In genomic region chr11:117095301-117096139, GRCh38 we compare ENCODE assay signal across 8 cellular contexts. TPM values are rescaled to one million over a fixed set of nuclear protein-coding genes. Genes with fewer than 3 reads are reported as not detected.
DNase-seq lines count a peak whose midpoint lies in the region; ATAC-seq and TF ChIP-seq lines count a peak whose summit lies in the region.

No MANE protein-coding gene starts in this region.

- H3K9me3 Mint-ChIP-seq in activated CD4-positive, alpha-beta T cell treated with anti-CD3 and anti-CD28 coated beads for 36 hours (ENCODE audit: low read depth), result peaks cover 6% of the 10 kb centered on the region

- peak overlapping the region; percentile 93 for H3K4me3 Mint-ChIP-seq in activated CD4-positive, alpha-beta T cell treated with anti-CD3 and anti-CD28 coated beads for 36 hours
- H3K4me3 Mint-ChIP-seq in T-helper 17 cell, result peak overlapping the region; percentile 100

- no peaks in the 10 kb centered on the region for H3K9me3 ChIP-seq in T-helper 17 cell (ENCODE audit: control insufficient read depth, low read length, poor library complexity, severe bottlenecking)
- no peaks in the 10 kb centered on the region for H3K9me3 ChIP-seq in spleen

- intact Hi-C loops in activated CD4-positive, alpha-beta T cell treated with anti-CD3 and anti-CD28 coated beads for 36 hours (cut with DNase I, micrococcal nuclease), result loop anchor here (2.0 to 5.0 kb wide), 3 partner anchors 69 to 1132 kb away; partner anchors contain the start of gene JAML (in 1 of the 2)
- intact Hi-C loops in spleen (cut with DNase I; ENCODE audit: low total_unique reads), result no loop called here

- no peaks in the 10 kb centered on the region for H3K36me3 ChIP-seq in spleen

- H3K27me3 Mint-ChIP-seq in activated CD4-positive, alpha-beta T cell treated with anti-CD3 and anti-CD28 coated beads for 36 hours, result no peaks in the 10 kb centered on the region
- H3K27me3 Mint-ChIP-seq in T-helper 17 cell, result no peaks in the 10 kb centered on the region

- peaks cover 17% of the 10 kb centered on the region for H3K36me3 Mint-ChIP-seq in activated CD4-positive, alpha-beta T cell treated with anti-CD3 and anti-CD28 coated beads for 36 hours (ENCODE audit: low read depth)
- peaks cover 5% of the 10 kb centered on the region for H3K36me3 Mint-ChIP-seq in T-helper 17 cell (ENCODE audit: low read depth)

- H3K4me3 ChIP-seq in fibroblast of the aortic adventitia (ENCODE audit: low read depth, low read length) (peak overlapping the region; percentile 37), spleen (peak overlapping the region in 3 of 8 donors; percentile 6 to 90 (median 74))

- TF ChIP-seq POLR2A in spleen (IDR thresholded peaks at IDR 0.05), result no peak

- POLR2A ChIA-PET in activated CD4-positive, alpha-beta T cell treated with anti-CD3 and anti-CD28 coated beads for 36 hours (lab: Charles Lee), result interaction anchor here (0.5 to 2.2 kb wide), 9 partner anchors 12 to 242 kb away, joined by 3 to 6 read pairs (median 4); no protein-coding TSS in a partner anchor

- WGBS in spleen, 5 donors, result 48 to 54% (median 53%) methylated on average over 9 of the region's 9 CpGs

- no peak for TF ChIP-seq CTCF in fibroblast of the aortic adventitia (IDR thresholded peaks at IDR 0.05; ENCODE audit: insufficient read depth, low read length)
- no peak for TF ChIP-seq CTCF in spleen (IDR thresholded peaks at IDR 0.05 in 8 of 11, conservative IDR thresholded peaks at IDR 0.05 in 3 of 11)

- H3K27ac Mint-ChIP-seq in activated CD4-positive, alpha-beta T cell treated with anti-CD3 and anti-CD28 coated beads for 36 hours, result peak overlapping the region; percentile 93
- H3K27ac Mint-ChIP-seq in T-helper 17 cell, result peak overlapping the region; percentile 98

- H3K27me3 ChIP-seq in spleen (replicated peaks in 1 of 7), result no peaks in the 10 kb centered on the region

- H3K4me1 ChIP-seq in spleen, result peaks cover 40 to 90% (median 67%) of the 10 kb centered on the region in 6 donors

- peak overlapping the region; percentile 85 to 99 (median 94) for H3K27ac ChIP-seq in spleen

- peaks cover 72% of the 10 kb centered on the region for H3K4me1 Mint-ChIP-seq in activated CD4-positive, alpha-beta T cell treated with anti-CD3 and anti-CD28 coated beads for 36 hours
- peaks cover 60% of the 10 kb centered on the region for H3K4me1 Mint-ChIP-seq in T-helper 17 cell

- CTCF ChIA-PET in activated CD4-positive, alpha-beta T cell treated with anti-CD3 and anti-CD28 coated beads for 36 hours (lab: Charles Lee), result interaction anchor here (0.6 to 1.5 kb wide), 7 partner anchors 17 to 1200 kb away, joined by 3 to 10 read pairs (median 3); no protein-coding TSS in a partner anchor

- ATAC-seq in activated CD4-positive, alpha-beta T cell treated with anti-CD3 and anti-CD28 coated beads for 36 hours, result no peak
- ATAC-seq in T-helper 17 cell, result no peak
- ATAC-seq in HG02884 (IDR thresholded peaks at IDR 0.05; ENCODE audit: unreplicated experiment), result no peak

- DNase-seq in activated CD4-positive, alpha-beta T cell treated with anti-CD3 and anti-CD28 coated beads for 36 hours, result no peak
- DNase-seq in activated CD4-positive, alpha-beta T cell treated with anti-CD3 and anti-CD28 coated beads for 1 hour, result no peak
- DNase-seq in T-helper 17 cell (no peak), fibroblast of the aortic adventitia (ENCODE audit: low read depth) (peak; percentile 56), spleen (no peak), NCI-H1436 (lab: John Stamatoyannopoulos, UW) (no peak), globus pallidus (ENCODE audit: low spot score) (no peak)

RNA-seq across cellular contexts. Expression of gene SIK3, which starts 2.7 kb away (rescaled TPM):
- 10 to 100 TPM; 23.6 to 25.3 TPM for total RNA-seq in activated CD4-positive, alpha-beta T cell treated with anti-CD3 and anti-CD28 coated beads for 36 hours
- total RNA-seq in T-helper 17 cell (10 to 100 TPM; 82.7 to 87.5 TPM), fibroblast of the aortic adventitia (ENCODE audit: low replicate concordance) (12.8 and 18.4 TPM in 2 replicates), spleen (100 to 1,000 TPM in 1 of 7 donors, 10 to 100 TPM in 6; 61.0 to 112 (median 70.9) TPM)
- 10 to 100 TPM in 2 of 3 donors, 1 to 10 TPM in 1; 7.8 to 11.8 (median 11.1) TPM for polyA plus RNA-seq in spleen

RNA-seq across cellular contexts. Expression of gene PAFAH1B2, which starts 48.6 kb away (rescaled TPM):
- 10 to 100 TPM; 44.8 to 57.5 TPM for total RNA-seq in activated CD4-positive, alpha-beta T cell treated with anti-CD3 and anti-CD28 coated beads for 36 hours
- 10 to 100 TPM; 31.1 to 43.4 TPM for total RNA-seq in T-helper 17 cell
- total RNA-seq in fibroblast of the aortic adventitia (ENCODE audit: low replicate concordance), result 161 and 328 TPM in 2 replicates
- total RNA-seq in spleen, result 10 to 100 TPM; 58.6 to 80.4 (median 67.2) TPM
- polyA plus RNA-seq in spleen, result 10 to 100 TPM; 14.3 to 28.3 (median 16.2) TPM
